ENCODE assay signal across 1 cellular context in genomic region chr1:1115830-1116700, GRCh38.
A peak's percentile ranks its signal among the peaks of the same experiment; 100 is the strongest.
TF ChIP-seq lines count a peak whose summit lies in the region.

Gene C1orf159, minus strand, starts transcription at chr1:1116089. Its CDS starts 24,546 bp downstream, at chr1:1091543.

TF ChIP-seq in HepG2, 621 proteins besides CTCF, POLR2A, EP300 and RAD21 (continued from another document and continues in another):
- TF ChIP-seq KMT2B (CRISPR knock-in tag; IDR thresholded peaks at IDR 0.05): 0 out of 2 replicates have a peak, but pooled peaks have one; percentile 38
- TF ChIP-seq ZNF329 (CRISPR knock-in tag; IDR thresholded peaks at IDR 0.05; ENCODE audit: low read depth): no peak
- TF ChIP-seq PRDM10 (CRISPR knock-in tag; IDR thresholded peaks at IDR 0.05; ENCODE audit: low read depth): peak; percentile 87
- TF ChIP-seq ZIK1 (CRISPR knock-in tag; IDR thresholded peaks at IDR 0.05; ENCODE audit: borderline replicate concordance, low read depth): no peak
- peak; percentile 84; the same call in 1 of the 2 replicates for TF ChIP-seq TFDP1 (CRISPR knock-in tag; IDR thresholded peaks at IDR 0.05; ENCODE audit: borderline replicate concordance)
- peak; percentile 99 for TF ChIP-seq RFX1 (IDR thresholded peaks at IDR 0.05)
- no peak for TF ChIP-seq REXO4 (CRISPR knock-in tag; IDR thresholded peaks at IDR 0.05; ENCODE audit: borderline replicate concordance)
- TF ChIP-seq FOXA3 (CRISPR knock-in tag; IDR thresholded peaks at IDR 0.05): peak; percentile 51
- TF ChIP-seq ELF1 (CRISPR knock-in tag; IDR thresholded peaks at IDR 0.05): peak; percentile 63
- 0 out of 2 replicates have a peak, but pooled peaks have one; percentile 19 for TF ChIP-seq ZNF331 (CRISPR knock-in tag; IDR thresholded peaks at IDR 0.05)
- peak; percentile 87 for TF ChIP-seq SKI (IDR thresholded peaks at IDR 0.05; ENCODE audit: partially characterized antibody)
- TF ChIP-seq BCL3 (CRISPR knock-in tag; IDR thresholded peaks at IDR 0.05): no peak
- peak; percentile 100 for TF ChIP-seq RBM22 (optimal IDR thresholded peaks at IDR 0.05; ENCODE audit: low read length)
- 0 out of 2 replicates have a peak, but pooled peaks have one; percentile 61 for TF ChIP-seq ZNF580 (CRISPR knock-in tag; IDR thresholded peaks at IDR 0.05; ENCODE audit: borderline replicate concordance, low read depth)
- TF ChIP-seq ZNF383 (CRISPR knock-in tag; IDR thresholded peaks at IDR 0.05; ENCODE audit: borderline replicate concordance): no peak
- TF ChIP-seq HNRNPLL (IDR thresholded peaks at IDR 0.05; ENCODE audit: low read depth, low read length, poor library complexity, severe bottlenecking): peak; percentile 99
- TF ChIP-seq POLR2AphosphoS5 (IDR thresholded peaks at IDR 0.05; ENCODE audit: low read depth, low read length): peak; percentile 37; the same call in 1 of the 2 replicates
- TF ChIP-seq ZBTB8A (CRISPR knock-in tag; IDR thresholded peaks at IDR 0.05; ENCODE audit: borderline replicate concordance, low read depth): no peak
- peak; percentile 83 for TF ChIP-seq ZXDC (CRISPR knock-in tag; IDR thresholded peaks at IDR 0.05)
- peak; percentile 84 for TF ChIP-seq GMEB2 (CRISPR knock-in tag; IDR thresholded peaks at IDR 0.05; ENCODE audit: low read depth)
- TF ChIP-seq KLF12 (CRISPR knock-in tag; IDR thresholded peaks at IDR 0.05; ENCODE audit: borderline replicate concordance): peak; percentile 88; the same call in 1 of the 2 replicates
- TF ChIP-seq SAP130 (CRISPR knock-in tag; IDR thresholded peaks at IDR 0.05; ENCODE audit: low read depth): peak; percentile 99
- TF ChIP-seq ZNF704 (CRISPR knock-in tag; IDR thresholded peaks at IDR 0.05; ENCODE audit: borderline replicate concordance): peak; percentile 51; the same call in 1 of the 2 replicates
- TF ChIP-seq NFATC3 (CRISPR knock-in tag; IDR thresholded peaks at IDR 0.05): no peak
- peak; percentile 43; the same call in 1 of the 2 replicates for TF ChIP-seq U2AF2 (IDR thresholded peaks at IDR 0.05; ENCODE audit: low read depth, low read length)
- TF ChIP-seq ZNF607 (CRISPR knock-in tag; IDR thresholded peaks at IDR 0.05; ENCODE audit: borderline replicate concordance): peak; percentile 56; the same call in 1 of the 2 replicates
- TF ChIP-seq NFAT5 (CRISPR knock-in tag; IDR thresholded peaks at IDR 0.05): no peak
- 0 out of 2 replicates have a peak, but pooled peaks have one; percentile 31 for TF ChIP-seq ARNT2 (CRISPR knock-in tag; IDR thresholded peaks at IDR 0.05; ENCODE audit: low read depth)
- TF ChIP-seq GATAD2A (CRISPR knock-in tag; IDR thresholded peaks at IDR 0.05): peak; percentile 19; the same call in 1 of the 2 replicates
- peak; percentile 34; the same call in 1 of the 2 replicates for TF ChIP-seq DRAP1 (CRISPR knock-in tag; IDR thresholded peaks at IDR 0.05)
- 0 out of 2 replicates have a peak, but pooled peaks have one; percentile 56 for TF ChIP-seq MIER2 (CRISPR knock-in tag; IDR thresholded peaks at IDR 0.05)
- peak; percentile 59 for TF ChIP-seq MXD4 (CRISPR knock-in tag; IDR thresholded peaks at IDR 0.05)
- no peak for TF ChIP-seq ZSCAN25 (CRISPR knock-in tag; IDR thresholded peaks at IDR 0.05)
- TF ChIP-seq GMEB1 (CRISPR knock-in tag; IDR thresholded peaks at IDR 0.05; ENCODE audit: borderline replicate concordance): peak; percentile 96
- peak; percentile 56; the same call in 1 of the 2 replicates for TF ChIP-seq ZNF784 (CRISPR knock-in tag; IDR thresholded peaks at IDR 0.05; ENCODE audit: borderline replicate concordance)
